In the genomic region with DNA sequence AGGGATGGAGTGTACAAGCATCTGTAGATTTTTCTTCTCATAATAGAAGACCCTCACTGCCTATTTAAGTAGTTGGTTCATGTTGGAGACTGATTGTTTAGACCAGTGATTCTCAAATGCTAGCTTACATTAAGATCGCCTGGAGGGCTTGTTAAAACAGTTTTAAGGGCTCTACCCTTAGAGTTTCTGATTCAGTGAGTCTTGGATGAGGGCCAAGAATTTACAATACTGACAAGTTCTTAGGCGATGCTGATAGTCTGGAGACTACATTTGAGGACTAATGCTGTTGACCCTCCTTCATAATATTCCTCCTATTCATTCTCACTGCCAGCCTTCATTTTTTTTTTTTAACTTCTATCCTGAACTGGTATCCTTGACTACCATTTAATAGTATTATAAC, we compare ENCODE assay signal across 18 cellular contexts.
"Had no signal": no experiment of that assay in that cellular context is flagged by ENCODE, and none has a peak within 500 bp of the region (broad histone marks: within the 10 kb centered on the region; RNA-seq: fewer than 3 reads in every experiment).

No MANE protein-coding gene starts in this region.

- H3K27ac ChIP-seq: gastroesophageal sphincter, left lung, ovary had no signal

- H3K4me3 ChIP-seq: gastroesophageal sphincter, left lung, ovary, thyroid gland had no signal

- H3K27me3 ChIP-seq: gastroesophageal sphincter, left lung, ovary, thyroid gland had no signal

- H3K9me3 ChIP-seq: gastroesophageal sphincter, left lung, ovary, thyroid gland had no signal

- H3K36me3 ChIP-seq: ovary had no signal

- DNase-seq: activated CD4-positive, alpha-beta T cell treated with anti-CD3 and anti-CD28 coated beads for 48 hours; activated CD8-positive, alpha-beta memory T cell treated with anti-CD3 and anti-CD28 coated beads, Interleukin-2, amount 50 U/mL, for 4 hours; activated CD8-positive, alpha-beta T cell treated with anti-CD3 and anti-CD28 coated beads, Interleukin-2, amount 10 ng/mL, durations not matched to agents 7 days and 5 days; activated gamma-delta T cell treated with Interleukin-2 at 50 U/mL for 16 hours; activated T-cell treated with anti-CD3 and anti-CD28 coated beads, Interleukin-2, amount 50 U/mL, for 48 hours; amniotic stem cell; cerebellar nuclear complex; left lung; mammary epithelial cell; naive thymus-derived CD4-positive, alpha-beta T cell; ovary; stimulated activated CD4-positive, alpha-beta T cell treated with anti-CD3 and anti-CD28 coated beads, Interleukin-12 subunit alpha, Interleukin-12 subunit beta, amount 100 ng/mL, for 4 hours; T-helper 2 cell; thyroid gland had no signal

- H3K4me1 ChIP-seq: gastroesophageal sphincter, left lung had no signal

- ATAC-seq: activated CD8-positive, alpha-beta T cell treated with anti-CD3 and anti-CD28 coated beads, Interleukin-2, amount 10 ng/mL, durations not matched to agents 7 days and 5 days; gastroesophageal sphincter; left lung; naive thymus-derived CD4-positive, alpha-beta T cell; stimulated activated memory B cell treated with anti-CD40 and anti-IgM and Interleukin-4, amounts not matched to agents 10 μg/mL and 1 μg/mL and 100 μg/mL, for 72 hours; WTC11 had no signal

- FAIRE-seq: keratinocyte had no signal
